ENCODE assay signal across 8 cellular contexts in the genomic region with DNA sequence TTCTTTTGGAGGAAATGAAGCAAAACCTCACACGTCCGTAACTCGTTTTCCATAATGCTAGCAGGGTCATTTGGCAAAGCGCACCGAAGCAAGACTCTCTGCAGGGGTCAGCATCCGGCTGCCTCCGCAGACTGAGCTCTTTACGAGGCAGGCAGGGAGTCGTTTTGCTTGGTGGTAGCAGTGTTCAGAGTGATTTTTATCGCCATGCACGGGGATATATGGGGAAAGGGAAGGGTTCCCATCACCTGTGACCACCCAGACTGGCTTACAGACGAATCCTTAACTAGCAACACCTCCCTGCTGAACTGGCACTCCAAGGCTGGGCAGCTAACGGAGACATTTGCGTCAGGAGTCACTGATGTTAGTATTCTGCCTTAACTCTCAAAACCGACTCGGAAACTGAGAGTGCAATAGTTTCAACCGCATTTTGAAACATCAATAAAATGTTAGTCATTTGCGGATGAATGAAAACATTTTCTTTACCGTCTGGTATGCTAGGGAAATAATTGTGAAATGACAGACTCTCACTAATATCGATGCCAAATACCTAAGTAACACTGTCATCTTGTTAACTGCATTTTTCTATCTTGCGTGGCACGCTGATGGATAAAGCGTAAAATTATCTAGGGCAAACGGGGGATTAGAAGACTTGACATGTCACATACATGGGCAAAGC. TPM values are rescaled to one million over a fixed set of nuclear protein-coding genes. Genes with fewer than 3 reads are reported as not detected.
A peak's percentile ranks its signal among the peaks of the same experiment; 100 is the strongest.
DNase-seq lines count a peak whose midpoint lies in the region; TF ChIP-seq lines count a peak whose summit lies in the region.

No MANE protein-coding gene starts in this region.

- H3K23ac ChIP-seq in mesenchymal stem cell (ENCODE audit: low read length in 2 of 2) = no peak overlapping the region

- 0 to 2% methylated on average over 24 of the region's 24 CpGs for WGBS in GM23248 (ENCODE audit: low coverage in 1 of 2, low lambda C conversion rate in 2 of 2, missing lambda C conversion rate in 2 of 2), 2 experiments
- WGBS in endodermal cell (ENCODE audit: insufficient coverage in 1 of 2, insufficient read length in 1 of 2), 2 experiments = 2 to 3% methylated on average over 9 to 24 of the region's 24 CpGs
- 2% methylated on average over 18 of the region's 24 CpGs for WGBS in mesenchymal stem cell
- whole genome bisulfite sequencing in testis, 2 donors = 0 to 1% methylated on average over 24 of the region's 24 CpGs

- no peak overlapping the region for H3K27ac Mint-ChIP-seq in endodermal cell

- H3K9me3 Mint-ChIP-seq in endodermal cell = no peaks in the 10 kb centered on the region

- H2BK12ac ChIP-seq in mesenchymal stem cell (ENCODE audit: low read length in 2 of 2) = no peak overlapping the region

- H3K9me2 ChIP-seq in GM23248 (ENCODE audit: insufficient read depth) = no peaks in the 10 kb centered on the region

- DNase-seq in NCI-H524 (lab: John Stamatoyannopoulos, UW) (peak; percentile 47 to 84), NCI-H524 treated with DMSO at 0.1 percent for 48 hours (lab: John Stamatoyannopoulos, UW) (no peak), GM23248 (peak; percentile 94), SK-N-MC (ENCODE audit: low read depth, low spot score) (no peak), endodermal cell (peak; percentile 83), mesenchymal stem cell (peak; percentile 82), testis (peak; percentile 74)
- no peak for DNase-seq in Jurkat, Clone E6-1 (ENCODE audit: low read depth, low spot score)

- peaks cover 11% of the 10 kb centered on the region for H3K79me2 ChIP-seq in GM23248 (ENCODE audit: insufficient read depth)

- H2BK5ac ChIP-seq in mesenchymal stem cell (ENCODE audit: low read depth, low read length, poor library complexity, severe bottlenecking) = peak overlapping the region; percentile 100

- H3K36me3 ChIP-seq in GM23248 (ENCODE audit: low read depth) = no peaks in the 10 kb centered on the region
- no peaks in the 10 kb centered on the region for H3K36me3 ChIP-seq in SK-N-MC (ENCODE audit: insufficient read depth, low read length)
- no peaks in the 10 kb centered on the region for H3K36me3 ChIP-seq in endodermal cell (ENCODE audit: control insufficient read depth, insufficient read depth, low read length)
- no peaks in the 10 kb centered on the region for H3K36me3 ChIP-seq in mesenchymal stem cell (ENCODE audit: control insufficient read depth in 1 of 2, insufficient read depth in 2 of 2, low read depth in 1 of 2, low read length in 2 of 2)
- H3K36me3 ChIP-seq in testis (ENCODE audit: low read depth, missing control alignments) = no peaks in the 10 kb centered on the region

- peaks cover 6% of the 10 kb centered on the region for H3K4me1 Mint-ChIP-seq in endodermal cell

- peaks cover 28% of the 10 kb centered on the region for H3K4me1 ChIP-seq in GM23248 (ENCODE audit: insufficient read depth)
- no peaks in the 10 kb centered on the region for H3K4me1 ChIP-seq in endodermal cell (ENCODE audit: control insufficient read depth, insufficient read depth, low read length)
- H3K4me1 ChIP-seq in mesenchymal stem cell (ENCODE audit: control insufficient read depth, insufficient read depth, low read depth, low read length) = peaks cover 2% of the 10 kb centered on the region
- H3K4me1 ChIP-seq in testis = peaks cover 7% of the 10 kb centered on the region

- H2BK120ac ChIP-seq in mesenchymal stem cell (ENCODE audit: low read depth, low read length) = no peak overlapping the region

- H3F3A ChIP-seq in GM23248 (ENCODE audit: insufficient read depth) = peaks cover 38% of the 10 kb centered on the region

- intact Hi-C loops in testis (cut with DNase I; ENCODE audit: low total_unique reads) = no loop called here

- no peak overlapping the region for H2BK15ac ChIP-seq in mesenchymal stem cell (ENCODE audit: low read depth, poor library complexity, severe bottlenecking)

- no peak for TF ChIP-seq POLR2A in testis (IDR thresholded peaks at IDR 0.05)

- no peaks in the 10 kb centered on the region for H3K9me3 ChIP-seq in GM23248 (ENCODE audit: low read depth)
- no peaks in the 10 kb centered on the region for H3K9me3 ChIP-seq in SK-N-MC (ENCODE audit: low read depth, low read length)
- no peaks in the 10 kb centered on the region for H3K9me3 ChIP-seq in endodermal cell (ENCODE audit: control insufficient read depth, low read length)
- no peaks in the 10 kb centered on the region for H3K9me3 ChIP-seq in mesenchymal stem cell (ENCODE audit: control insufficient read depth, low read length)
- no peaks in the 10 kb centered on the region for H3K9me3 ChIP-seq in testis

- no peak overlapping the region for H4K91ac ChIP-seq in mesenchymal stem cell (ENCODE audit: low read length)

- H3K4me2 ChIP-seq in GM23248 (ENCODE audit: unreplicated experiment) (peak overlapping the region; percentile 95), mesenchymal stem cell (ENCODE audit: low read length, poor library complexity, severe bottlenecking) (peak overlapping the region; percentile 84)

- in situ Hi-C loops in GM23248 (cut with MboI) = no loop called here

- no peak overlapping the region for H2AK5ac ChIP-seq in mesenchymal stem cell (ENCODE audit: low read length, severe bottlenecking)

- H3K27me3 ChIP-seq in GM23248 (replicated peaks; ENCODE audit: insufficient read depth) (no peaks in the 10 kb centered on the region), endodermal cell (ENCODE audit: control insufficient read depth, insufficient read depth, low read length, poor library complexity, severe bottlenecking) (peaks cover 46% of the 10 kb centered on the region), mesenchymal stem cell (ENCODE audit: control insufficient read depth in 1 of 2, insufficient read depth in 1 of 2, low read length in 2 of 2) (no peaks in the 10 kb centered on the region), testis (no peaks in the 10 kb centered on the region)

- H3K9ac ChIP-seq in GM23248 (peak overlapping the region; percentile 98), SK-N-MC (ENCODE audit: insufficient read length) (peak overlapping the region; percentile 70), endodermal cell (ENCODE audit: extremely low read depth, low read length, poor library complexity, severe bottlenecking) (peak overlapping the region; percentile 42), mesenchymal stem cell (ENCODE audit: low read length) (peak overlapping the region; percentile 99)

- no peaks in the 10 kb centered on the region for H3K36me3 Mint-ChIP-seq in endodermal cell (ENCODE audit: low read depth)

- H3K4me3 Mint-ChIP-seq in endodermal cell = no peak overlapping the region

- TF ChIP-seq CTCF in endodermal cell (conservative IDR thresholded peaks at IDR 0.05) (peak; percentile 48), testis (IDR thresholded peaks at IDR 0.05) (no peak)

- peak overlapping the region; percentile 80 for H4K8ac ChIP-seq in mesenchymal stem cell (ENCODE audit: low read length)

- H3K27me3 Mint-ChIP-seq in endodermal cell (ENCODE audit: insufficient read depth) = peaks cover 36% of the 10 kb centered on the region

- no peak overlapping the region for H3K14ac ChIP-seq in mesenchymal stem cell (ENCODE audit: low read length in 2 of 2)

- no peak overlapping the region for H3K4ac ChIP-seq in mesenchymal stem cell (ENCODE audit: low read depth in 1 of 2, low read length in 2 of 2)

- H3K18ac ChIP-seq in mesenchymal stem cell (ENCODE audit: low read depth in 1 of 2, low read length in 2 of 2) = peak overlapping the region; percentile 7 to 16

- H3K27ac ChIP-seq in GM23248 (peak overlapping the region; percentile 99), SK-N-MC (no peak overlapping the region), endodermal cell (ENCODE audit: low read depth, low read length) (peak overlapping the region; percentile 62), mesenchymal stem cell (ENCODE audit: low read length, poor library complexity, severe bottlenecking) (peak overlapping the region; percentile 100), testis (peak overlapping the region; percentile 83 to 92)

- H4K20me1 ChIP-seq in GM23248 (ENCODE audit: insufficient read depth) = no peaks in the 10 kb centered on the region

- H3K4me3 ChIP-seq in GM23248 (peak overlapping the region; percentile 96), SK-N-MC (peak overlapping the region; percentile 92), endodermal cell (ENCODE audit: low read length) (peak overlapping the region; percentile 95), mesenchymal stem cell (ENCODE audit: insufficient read depth in 1 of 2, low read depth in 1 of 2, low read length in 2 of 2) (peak overlapping the region; percentile 21 to 97), testis (peak overlapping the region; percentile 70 to 79)
- peak overlapping the region; percentile 75 for H3K4me3 ChIP-seq in Jurkat, Clone E6-1 (ENCODE audit: low read length)

- peak overlapping the region; percentile 99 for H2AFZ ChIP-seq in GM23248
- peak overlapping the region; percentile 1 for H2AFZ ChIP-seq in mesenchymal stem cell (ENCODE audit: low read depth, low read length)

- H3K79me1 ChIP-seq in mesenchymal stem cell (replicated peaks; ENCODE audit: low read length, poor library complexity, severe bottlenecking) = no peaks in the 10 kb centered on the region

RNA-seq across cellular contexts. Expression of gene NEGR1, which starts 2.2 kb away (rescaled TPM):
- 15.7 and 20.0 TPM in 2 replicates for total RNA-seq in GM23248 (2014; rRNA removed; shearing (Covaris generic))
- 12.2 and 14.3 TPM in 2 replicates for polyA plus RNA-seq in GM23248 (2016; fragmentation: Nextera tagmentation; extraction: Ambion mirVana)
- not detected for polyA plus RNA-seq in Jurkat, Clone E6-1 (2012; ENCODE audit: insufficient read depth, insufficient read length)
- 1 to 10 TPM; 1.5 to 2.1 TPM for total RNA-seq in endodermal cell
- 1.7 TPM for polyA plus RNA-seq in endodermal cell (2013, experiment 1 of 2)
- polyA plus RNA-seq in endodermal cell (2013, experiment 2 of 2) = 1.7 TPM
- polyA plus RNA-seq in mesenchymal stem cell (2013, experiment 1 of 2) = 1.4 TPM
- 1.2 TPM for polyA plus RNA-seq in mesenchymal stem cell (2013, experiment 2 of 2)
- 1 to 10 TPM; 2.9 to 7.6 TPM for total RNA-seq in testis
- 3.1 TPM for polyA plus RNA-seq in testis (ENCODE audit: insufficient read depth, low read depth, low replicate concordance)

Comparison
In these comparisons a context has a peak if more than half of its experiments do, and no peak if none do; other contexts are left out.
1. DNase-seq: peak in NCI-H524 (2 of 2), GM23248 (single experiment), endodermal cell (single experiment), mesenchymal stem cell (single experiment) and testis (single experiment); none in NCI-H524 treated with DMSO at 0.1 percent for 48 hours (single experiment), Jurkat, Clone E6-1 (single experiment) and SK-N-MC (single experiment).
2. H3K9ac ChIP-seq: peak in every context shown above with its lines; median percentile 99 in mesenchymal stem cell; 98 in GM23248; 70 in SK-N-MC; 42 in endodermal cell.
3. Peak in every context shown above with its lines, with median percentiles within 50 percentile points of each other: H3K4me3 ChIP-seq.